ENCODE assay signal across 8 cellular contexts in genomic region chr12:1628671-1629337, GRCh38. TPM values are rescaled to one million over a fixed set of nuclear protein-coding genes. Genes with fewer than 3 reads are reported as not detected.
DNase-seq lines count a peak whose midpoint lies in the region; ATAC-seq and TF ChIP-seq lines count a peak whose summit lies in the region.

WNT5B (plus strand) TSS chr12:1629231; CDS start chr12:1631355, 2,124 bp downstream.

- H2AFZ ChIP-seq in neural cell (ENCODE audit: low read depth, low read length): no peak within 1 kb of the TSS

- WGBS in HUES64: 13% methylated on average over 17 of the region's 17 CpGs

- DNase-seq in AG10803 (ENCODE audit: low read depth): no peak
- DNase-seq in EL: no peak
- no peak for DNase-seq in NCI-H1436 treated with DMSO at 0.1 percent for 48 hours (lab: John Stamatoyannopoulos, UW)

- no peak within 1 kb of the TSS for H3K4me2 ChIP-seq in neural cell (ENCODE audit: low read length)

- ATAC-seq in GM21360 (IDR thresholded peaks at IDR 0.05; ENCODE audit: unreplicated experiment) (no peak), HG03565 (IDR thresholded peaks at IDR 0.05; ENCODE audit: unreplicated experiment) (no peak)

- H3K4me1 ChIP-seq in HUES64 (ENCODE audit: insufficient read depth, low read length) (peaks cover 36% of the 10 kb centered on the region), duodenal mucosa (ENCODE audit: control insufficient read depth in 1 of 2, insufficient read depth in 2 of 2, low read length in 2 of 2) (peaks cover 13 to 25% of the 10 kb centered on the region in 2 donors)

- H3K27ac ChIP-seq in HUES64 (ENCODE audit: low read depth, low read length) (no peak within 1 kb of the TSS), duodenal mucosa (ENCODE audit: low read depth, low read length) (no peak within 1 kb of the TSS), neural cell (ENCODE audit: low read length) (no peak within 1 kb of the TSS)

- H3K36me3 ChIP-seq in HUES64 (ENCODE audit: insufficient read depth, low read length) (no peaks in the 10 kb centered on the region), duodenal mucosa (ENCODE audit: control insufficient read depth in 1 of 2, insufficient read depth in 2 of 2, low read length in 2 of 2) (no peaks in the 10 kb centered on the region), neural cell (ENCODE audit: insufficient read depth, low read length) (no peaks in the 10 kb centered on the region)

- TF ChIP-seq CTCF in AG10803 (conservative IDR thresholded peaks at IDR 0.05; ENCODE audit: low read length): no peak
- TF ChIP-seq CTCF in neural cell (IDR thresholded peaks at IDR 0.05; ENCODE audit: poor library complexity, severe bottlenecking): no peak

- H3K9ac ChIP-seq in HUES64 (ENCODE audit: low read depth, low read length) (no peak within 1 kb of the TSS), duodenal mucosa (ENCODE audit: low read depth in 1 of 2, low read length in 2 of 2) (peak within 1 kb of the TSS; percentile 24 to 27), neural cell (ENCODE audit: low read length) (peak within 1 kb of the TSS; percentile 36)

- no peaks in the 10 kb centered on the region for H3K79me2 ChIP-seq in neural cell (replicated peaks; ENCODE audit: insufficient read depth, low read length)

- no peak for TF ChIP-seq RAD21 in neural cell (conservative IDR thresholded peaks at IDR 0.05)

- no peaks in the 10 kb centered on the region for H3K9me2 ChIP-seq in neural cell (ENCODE audit: insufficient read depth, low read length)

- no peaks in the 10 kb centered on the region for H4K20me1 ChIP-seq in neural cell (ENCODE audit: insufficient read depth)

- no peaks in the 10 kb centered on the region for H3K9me3 ChIP-seq in HUES64 (ENCODE audit: insufficient read depth, low read depth, low read length)
- H3K9me3 ChIP-seq in duodenal mucosa (ENCODE audit: control insufficient read depth in 1 of 2, low read length in 2 of 2): no peaks in the 10 kb centered on the region
- no peaks in the 10 kb centered on the region for H3K9me3 ChIP-seq in neural cell (ENCODE audit: low read length)

- TF ChIP-seq EP300 in neural cell (conservative IDR thresholded peaks at IDR 0.05; ENCODE audit: poor library complexity, severe bottlenecking): no peak

- no peaks in the 10 kb centered on the region for H3F3A ChIP-seq in neural cell (ENCODE audit: insufficient read depth, low read length, poor library complexity, severe bottlenecking)

- H3K27me3 ChIP-seq in HUES64 (ENCODE audit: insufficient read depth, low read length) (peaks cover 70% of the 10 kb centered on the region), duodenal mucosa (ENCODE audit: control insufficient read depth in 1 of 2, insufficient read depth in 2 of 2, low read length in 2 of 2) (peaks cover 8% of the 10 kb centered on the region in 2 donors), neural cell (ENCODE audit: insufficient read depth, low read depth, low read length) (no peaks in the 10 kb centered on the region)

- H3K4me3 ChIP-seq in AG10803 (ENCODE audit: low read length) (peak within 1 kb of the TSS; percentile 47), HUES64 (ENCODE audit: low read length) (peak within 1 kb of the TSS; percentile 53), duodenal mucosa (ENCODE audit: low read depth in 1 of 2, low read length in 2 of 2) (peak within 1 kb of the TSS; percentile 24 to 60), neural cell (ENCODE audit: low read length) (peak within 1 kb of the TSS; percentile 51)

TF ChIP-seq in neural cell, 6 proteins besides CTCF, POLR2A, EP300 and RAD21:
- TF ChIP-seq TAF1 (IDR thresholded peaks at IDR 0.05; ENCODE audit: low read depth) (no peak), REST (IDR thresholded peaks at IDR 0.05; ENCODE audit: borderline replicate concordance) (no peak), MXI1 (conservative IDR thresholded peaks at IDR 0.05; ENCODE audit: poor library complexity, severe bottlenecking) (no peak), SMC3 (conservative IDR thresholded peaks at IDR 0.05; ENCODE audit: poor library complexity) (no peak), EZH2 (IDR thresholded peaks at IDR 0.05; ENCODE audit: borderline replicate concordance, insufficient read depth, low read length, poor library complexity, severe bottlenecking) (no peak), POLR2AphosphoS5 (IDR thresholded peaks at IDR 0.05) (no peak)
TF ChIP-seq in neural cell: peak in this region for 0.

RNA-seq across cellular contexts. Expression of gene WNT5B, which starts in this region (rescaled TPM):
- 14.6 TPM for polyA plus RNA-seq in HUES64 (2013, experiment 1 of 2)
- 13.5 TPM for polyA plus RNA-seq in HUES64 (2013, experiment 2 of 2)
- polyA plus RNA-seq in neural cell: 17.0 and 17.4 TPM in 2 replicates
- polyA minus RNA-seq in neural cell: 23.3 and 28.7 TPM in 2 replicates
